Comparison of ENCODE assay signal across 9 cellular contexts in genomic region chr1:60345049-60345448, GRCh38.
"Had no signal": no experiment of that assay in that cellular context is flagged by ENCODE, and none has a peak within 500 bp of the region (broad histone marks: within the 10 kb centered on the region; RNA-seq: fewer than 3 reads in every experiment).

No MANE protein-coding gene starts in this region.

- H3K4me1 Mint-ChIP-seq: IgD-negative memory B cell had no signal

- H3K36me3 ChIP-seq: HAP-1 had no signal

- H3K4me3 ChIP-seq: HAP-1 had no signal

- DNase-seq: GOT3, H7, HFFc6, KBM-7 had no signal

- H3K27me3 Mint-ChIP-seq: IgD-negative memory B cell had no signal

- H3K4me3 Mint-ChIP-seq: HFFc6, IgD-negative memory B cell had no signal

- H3K4me1 ChIP-seq: HAP-1 had no signal

- ATAC-seq: HCT116, HepG2 had no signal

- H3K36me3 Mint-ChIP-seq: IgD-negative memory B cell had no signal

- H3K27ac ChIP-seq: HL-60 had no signal

- H3K9me3 ChIP-seq: HAP-1 had no signal

- H3K27ac Mint-ChIP-seq: HFFc6, IgD-negative memory B cell had no signal

- H3K9me3 Mint-ChIP-seq: IgD-negative memory B cell had no signal
